In the genomic region with DNA sequence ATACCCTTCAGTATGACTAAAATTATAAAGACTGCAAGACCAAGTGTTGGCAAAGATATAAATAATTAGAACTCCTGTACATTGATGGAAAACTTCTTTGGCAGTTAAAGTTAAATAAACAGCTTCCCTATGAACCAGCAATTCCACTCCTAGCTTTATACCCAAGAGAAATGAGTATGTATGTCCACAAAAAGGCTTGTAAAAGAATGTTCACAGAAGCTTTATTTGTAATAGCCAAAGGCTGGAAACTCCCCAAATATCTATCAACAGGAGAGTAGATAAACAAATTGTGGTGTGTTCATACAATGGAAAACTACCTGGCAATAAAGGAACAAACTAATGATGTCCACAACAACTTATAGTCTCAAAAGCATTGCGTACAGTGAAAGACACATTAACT, we compare ENCODE assay signal across 22 cellular contexts.
"Had no signal": no experiment of that assay in that cellular context is flagged by ENCODE, and none has a peak within 500 bp of the region (broad histone marks: within the 10 kb centered on the region; RNA-seq: fewer than 3 reads in every experiment).

No MANE protein-coding gene starts in this region.

- H3K36me3 ChIP-seq: left lung, prostate gland, tibial artery, WERI-Rb-1 had no signal

- H3K4me1 Mint-ChIP-seq: activated CD4-positive, alpha-beta T cell treated with anti-CD3 and anti-CD28 coated beads, Interleukin-2, amount 10 ng/mL, durations not matched to agents 7 days and 5 days; activated naive CD8-positive, alpha-beta T cell treated with anti-CD3 and anti-CD28 coated beads, Interleukin-2, amount 50 U/mL, for 24 hours; mesothelial cell of epicardium; naive thymus-derived CD8-positive, alpha-beta T cell; T-cell had no signal

- H3K27me3 Mint-ChIP-seq: activated naive CD8-positive, alpha-beta T cell treated with anti-CD3 and anti-CD28 coated beads, Interleukin-2, amount 50 U/mL, for 24 hours; dendritic cell treated with granulocyte-macrophage colony-stimulating factor and Interleukin-4, amounts not matched to agents 40 ng/mL and 50 ng/mL, for 4 days had no signal

- H3K27ac ChIP-seq: body of pancreas, left lung, prostate gland, tibial artery, WERI-Rb-1 had no signal

- H3K27me3 ChIP-seq: body of pancreas, left lung, tibial artery had no signal

- H3K9me3 ChIP-seq: body of pancreas, left lung, prostate gland, tibial artery had no signal

- ATAC-seq: activated CD8-positive, alpha-beta T cell treated with anti-CD3 and anti-CD28 coated beads, Interleukin-2, amount 10 ng/mL, durations not matched to agents 7 days and 5 days; activated naive CD8-positive, alpha-beta T cell treated with anti-CD3 and anti-CD28 coated beads, Interleukin-2, amount 50 U/mL, for 24 hours; body of pancreas; left lung; naive thymus-derived CD8-positive, alpha-beta T cell; stimulated activated naive CD8-positive, alpha-beta T cell treated with anti-CD3 and anti-CD28 coated beads, Interleukin-15, Interleukin-2, amounts not matched to agents 100 U/mL and 50 U/mL, for 24 hours; T-cell had no signal

- H3K27ac Mint-ChIP-seq: activated CD4-positive, alpha-beta T cell treated with anti-CD3 and anti-CD28 coated beads, Interleukin-2, amount 10 ng/mL, durations not matched to agents 7 days and 5 days; activated CD8-positive, alpha-beta T cell treated with anti-CD3 and anti-CD28 coated beads, Interleukin-2, amount 10 ng/mL, durations not matched to agents 7 days and 5 days; activated naive CD8-positive, alpha-beta T cell treated with anti-CD3 and anti-CD28 coated beads, Interleukin-2, amount 50 U/mL, for 24 hours; activated T-helper 1 cell treated with anti-CD3 and anti-CD28 coated beads, Interleukin-12 subunit alpha, Interleukin-12 subunit beta, Interleukin-2, Interleukin-4 antibody, amounts not matched to agents 30 ng/mL and 10 ng/mL and 1 ng/mL, durations not matched to agents 14 hours and 24 hours and 36 hours; dendritic cell treated with granulocyte-macrophage colony-stimulating factor and Interleukin-4, amounts not matched to agents 40 ng/mL and 50 ng/mL, for 4 days; mesothelial cell of epicardium; naive thymus-derived CD8-positive, alpha-beta T cell; T-cell; T-helper 2 cell treated with Interferon-gamma antibody and Interleukin-4, amounts not matched to agents 5 μg/mL and 100 μg/mL, for 36 hours had no signal

- DNase-seq: activated CD4-positive, alpha-beta T cell treated with anti-CD3 and anti-CD28 coated beads, Interleukin-2, amount 10 ng/mL, durations not matched to agents 7 days and 5 days; activated CD4-positive, CD25-positive, alpha-beta regulatory T cell treated with anti-CD3 and anti-CD28 coated beads, Interleukin-2, amount 50 U/mL, for 72 hours; activated CD8-positive, alpha-beta T cell treated with anti-CD3 and anti-CD28 coated beads, Interleukin-2, amount 10 ng/mL, durations not matched to agents 7 days and 5 days; activated gamma-delta T cell; activated naive CD4-positive, alpha-beta T cell treated with anti-CD3 and anti-CD28 coated beads, Interleukin-2, amount 50 U/mL, for 16 hours; activated naive CD8-positive, alpha-beta T cell treated with anti-CD3 and anti-CD28 coated beads, Interleukin-2, amount 50 U/mL, for 24 hours; body of pancreas; caudate nucleus; effector CD4-positive, alpha-beta T cell; left lung; naive thymus-derived CD8-positive, alpha-beta T cell; stimulated activated CD4-positive, alpha-beta T cell treated with anti-CD3 and anti-CD28 coated beads, Interleukin-12 subunit alpha, Interleukin-12 subunit beta, amount 100 ng/mL, for 4 hours; stimulated activated CD4-positive, alpha-beta T cell treated with anti-CD3 and anti-CD28 coated beads, Interleukin-4, amount 100 ng/mL, for 4 hours; stimulated activated naive CD8-positive, alpha-beta T cell treated with anti-CD3 and anti-CD28 coated beads, Interleukin-15, Interleukin-2, amounts not matched to agents 100 U/mL and 50 U/mL, for 24 hours; T-cell; tibial artery; WERI-Rb-1 had no signal

- H3K4me1 ChIP-seq: body of pancreas, left lung, prostate gland had no signal

- H3K9me3 Mint-ChIP-seq: activated CD4-positive, alpha-beta T cell treated with anti-CD3 and anti-CD28 coated beads, Interleukin-2, amount 10 ng/mL, durations not matched to agents 7 days and 5 days; activated naive CD8-positive, alpha-beta T cell treated with anti-CD3 and anti-CD28 coated beads, Interleukin-2, amount 50 U/mL, for 24 hours; activated T-helper 1 cell treated with anti-CD3 and anti-CD28 coated beads, Interleukin-12 subunit alpha, Interleukin-12 subunit beta, Interleukin-2, Interleukin-4 antibody, amounts not matched to agents 30 ng/mL and 10 ng/mL and 1 ng/mL, durations not matched to agents 14 hours and 24 hours and 36 hours; dendritic cell treated with granulocyte-macrophage colony-stimulating factor and Interleukin-4, amounts not matched to agents 40 ng/mL and 50 ng/mL, for 4 days; naive thymus-derived CD8-positive, alpha-beta T cell; T-cell; T-helper 2 cell treated with Interferon-gamma antibody and Interleukin-4, amounts not matched to agents 5 μg/mL and 100 μg/mL, for 36 hours had no signal

- H3K36me3 Mint-ChIP-seq: mesothelial cell of epicardium; naive thymus-derived CD8-positive, alpha-beta T cell; T-cell had no signal

- H3K4me3 Mint-ChIP-seq: activated CD4-positive, alpha-beta T cell treated with anti-CD3 and anti-CD28 coated beads, Interleukin-2, amount 10 ng/mL, durations not matched to agents 7 days and 5 days; activated CD8-positive, alpha-beta T cell treated with anti-CD3 and anti-CD28 coated beads, Interleukin-2, amount 10 ng/mL, durations not matched to agents 7 days and 5 days; activated naive CD8-positive, alpha-beta T cell treated with anti-CD3 and anti-CD28 coated beads, Interleukin-2, amount 50 U/mL, for 24 hours; activated T-helper 1 cell treated with anti-CD3 and anti-CD28 coated beads, Interleukin-12 subunit alpha, Interleukin-12 subunit beta, Interleukin-2, Interleukin-4 antibody, amounts not matched to agents 30 ng/mL and 10 ng/mL and 1 ng/mL, durations not matched to agents 14 hours and 24 hours and 36 hours; dendritic cell treated with granulocyte-macrophage colony-stimulating factor and Interleukin-4, amounts not matched to agents 40 ng/mL and 50 ng/mL, for 4 days; mesothelial cell of epicardium; naive thymus-derived CD8-positive, alpha-beta T cell; T-cell; T-helper 2 cell treated with Interferon-gamma antibody and Interleukin-4, amounts not matched to agents 5 μg/mL and 100 μg/mL, for 36 hours had no signal

- H3K4me3 ChIP-seq: body of pancreas, left lung, prostate gland, tibial artery had no signal
